ENCODE assay signal across 17 cellular contexts in the genomic region with DNA sequence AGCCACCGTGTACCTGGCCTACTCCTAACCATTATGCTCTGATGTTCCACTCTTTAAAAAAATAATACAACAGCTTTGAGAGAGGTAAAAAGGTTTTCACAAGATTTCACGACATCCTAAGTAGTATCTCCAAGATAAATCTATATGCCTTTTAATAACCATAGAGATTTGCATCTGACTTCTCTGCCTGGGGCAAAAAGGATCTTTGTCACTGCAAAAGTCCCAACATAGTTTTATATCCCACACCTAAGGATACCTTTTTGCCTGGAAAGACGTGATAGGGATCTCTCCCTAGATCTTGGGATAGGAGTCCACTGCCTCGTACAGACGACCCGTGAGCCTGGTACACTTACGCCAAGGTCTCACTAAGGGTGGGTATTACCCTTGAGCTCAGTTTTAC. TPM values are rescaled to one million over a fixed set of nuclear protein-coding genes. Genes with fewer than 3 reads are reported as not detected.
DNase-seq lines count a peak whose midpoint lies in the region; ATAC-seq and TF ChIP-seq lines count a peak whose summit lies in the region.
"Had no signal": no experiment of that assay in that cellular context is flagged by ENCODE, and none has a peak within 500 bp of the region (broad histone marks: within the 10 kb centered on the region; RNA-seq: fewer than 3 reads in every experiment).

No MANE protein-coding gene starts in this region.

- no peaks in the 10 kb centered on the region for H3K9me3 Mint-ChIP-seq in GM23338
- no peaks in the 10 kb centered on the region for H3K9me3 Mint-ChIP-seq in mesothelial cell of epicardium
- H3K9me3 Mint-ChIP-seq in CD8-positive, alpha-beta memory T cell, result no peaks in the 10 kb centered on the region
- H3K9me3 Mint-ChIP-seq: CD14-positive monocyte; CD8-positive, alpha-beta T cell had no signal

- H3K4me3 Mint-ChIP-seq in GM23338 (no peak overlapping the region), T-helper 17 cell (no peak overlapping the region), mesothelial cell of epicardium (no peak overlapping the region)
- H3K4me3 Mint-ChIP-seq in CD8-positive, alpha-beta memory T cell, result no peak overlapping the region
- H3K4me3 Mint-ChIP-seq: CD14-positive monocyte; CD8-positive, alpha-beta T cell had no signal

- H3K9ac ChIP-seq in stomach smooth muscle (ENCODE audit: low read length in 2 of 2), result no peak overlapping the region

- CTCF ChIA-PET in CD8-positive, alpha-beta memory T cell (lab: Charles Lee), result no interaction called here

- POLR2A ChIA-PET in CD8-positive, alpha-beta memory T cell (lab: Charles Lee), result no interaction called here

- H3K4me2 ChIP-seq in GM23338, result 0 out of 2 replicates have a peak overlapping the region, but pooled peaks have one; percentile 10

- H4K20me1 ChIP-seq in GM23338 (replicated peaks; ENCODE audit: insufficient read depth), result no peaks in the 10 kb centered on the region

- H3K27me3 Mint-ChIP-seq in GM23338 (ENCODE audit: insufficient read depth, low read depth, poor library complexity) (peaks cover 6% of the 10 kb centered on the region), T-helper 17 cell (no peaks in the 10 kb centered on the region), mesothelial cell of epicardium (ENCODE audit: low read depth) (no peaks in the 10 kb centered on the region)
- no peaks in the 10 kb centered on the region for H3K27me3 Mint-ChIP-seq in CD8-positive, alpha-beta memory T cell

- no peaks in the 10 kb centered on the region for H3K36me3 ChIP-seq in GM23338 (ENCODE audit: insufficient read depth)
- peaks cover 0 to 14% of the 10 kb centered on the region in 2 donors for H3K36me3 ChIP-seq in stomach smooth muscle (ENCODE audit: control insufficient read depth in 2 of 2, insufficient read depth in 2 of 2, low read length in 2 of 2)
- no peaks in the 10 kb centered on the region for H3K36me3 ChIP-seq in CD8-positive, alpha-beta memory T cell (ENCODE audit: insufficient read depth, low read length)

- H3K4me1 ChIP-seq in GM23338 (ENCODE audit: insufficient read depth), result peaks cover 19% of the 10 kb centered on the region
- H3K4me1 ChIP-seq in stomach smooth muscle (ENCODE audit: control insufficient read depth, insufficient read depth, low read length), result peaks cover 37% of the 10 kb centered on the region
- no peaks in the 10 kb centered on the region for H3K4me1 ChIP-seq in CD8-positive, alpha-beta memory T cell (ENCODE audit: insufficient read depth, low read length)
- H3K4me1 ChIP-seq: Caco-2 had no signal

- peak overlapping the region; percentile 83 for H3K27ac Mint-ChIP-seq in GM23338
- H3K27ac Mint-ChIP-seq in T-helper 17 cell, result peak overlapping the region; percentile 45
- H3K27ac Mint-ChIP-seq in mesothelial cell of epicardium, result peak overlapping the region; percentile 40
- H3K27ac Mint-ChIP-seq in CD8-positive, alpha-beta memory T cell, result no peak overlapping the region
- H3K27ac Mint-ChIP-seq: CD8-positive, alpha-beta T cell had no signal

- 0 out of 2 replicates have a peak, but pooled peaks cover 4% of the 10 kb centered on the region for H3K9me2 ChIP-seq in GM23338 (ENCODE audit: insufficient read depth)

- H3K36me3 Mint-ChIP-seq in GM23338 (ENCODE audit: low read depth), result no peaks in the 10 kb centered on the region; the same call in 2 of the 3 replicates
- H3K36me3 Mint-ChIP-seq in T-helper 17 cell (ENCODE audit: low read depth), result peaks cover 7% of the 10 kb centered on the region
- H3K36me3 Mint-ChIP-seq in mesothelial cell of epicardium, result peaks cover 36% of the 10 kb centered on the region
- H3K36me3 Mint-ChIP-seq in CD8-positive, alpha-beta memory T cell, result peaks cover 0 to 23% (median 6%) of the 10 kb centered on the region in 3 donors

- H3K27ac ChIP-seq in GM23338 (ENCODE audit: low read depth) (peak overlapping the region; percentile 52), stomach smooth muscle (ENCODE audit: low read length) (peak overlapping the region; percentile 18)
- H3K27ac ChIP-seq in CD8-positive, alpha-beta memory T cell (ENCODE audit: low read depth, low read length), result no peak overlapping the region
- H3K27ac ChIP-seq: 22Rv1 had no signal

- ATAC-seq in GM23338 (no peak), T-helper 17 cell (no peak)
- ATAC-seq: CD8-positive, alpha-beta T cell; HCT116; HepG2 had no signal

- DNase-seq in GM23338 (ENCODE audit: low spot score), result no peak
- DNase-seq in T-helper 17 cell, result no peak
- no peak for DNase-seq in mesothelial cell of epicardium (ENCODE audit: low spot score in 2 of 2, unreplicated experiment in 2 of 2)
- no peak for DNase-seq in CD8-positive, alpha-beta memory T cell
- no peak for DNase-seq in H4 (ENCODE audit: low spot score)
- DNase-seq in NK-92 treated with Interleukin-12 subunit alpha and Interleukin-12 subunit beta, amount 100 ng/mL, for 24 hours (lab: John Stamatoyannopoulos, UW), result no peak
- no peak for DNase-seq in superior temporal gyrus (ENCODE audit: extremely low spot score)
- DNase-seq: Caco-2; CD8-positive, alpha-beta T cell; DND-41; GDM1; GOT3 had no signal

- H3F3A ChIP-seq in GM23338 (replicated peaks; ENCODE audit: low read depth), result no peaks in the 10 kb centered on the region

- TF ChIP-seq CTCF in GM23338 (conservative IDR thresholded peaks at IDR 0.05; ENCODE audit: low read depth in 2 of 2), result no peak
- no peak for TF ChIP-seq CTCF in mesothelial cell of epicardium (IDR thresholded peaks at IDR 0.05; ENCODE audit: unreplicated experiment)

- no peak overlapping the region for H3K4me3 ChIP-seq in GM23338
- no peak overlapping the region for H3K4me3 ChIP-seq in stomach smooth muscle (ENCODE audit: low read length in 2 of 2)
- no peak overlapping the region for H3K4me3 ChIP-seq in CD8-positive, alpha-beta memory T cell (ENCODE audit: low read length)

- no peaks in the 10 kb centered on the region for H3K27me3 ChIP-seq in GM23338 (ENCODE audit: insufficient read depth)
- no peaks in the 10 kb centered on the region for H3K27me3 ChIP-seq in stomach smooth muscle (ENCODE audit: control insufficient read depth in 1 of 2, insufficient read depth in 2 of 2, low read length in 2 of 2)
- no peaks in the 10 kb centered on the region for H3K27me3 ChIP-seq in CD8-positive, alpha-beta memory T cell (ENCODE audit: insufficient read depth, low read length, poor library complexity, severe bottlenecking)

- no peak overlapping the region for H2AFZ ChIP-seq in GM23338

- no peaks in the 10 kb centered on the region for H3K9me3 ChIP-seq in T-helper 17 cell (ENCODE audit: control insufficient read depth, low read length, poor library complexity, severe bottlenecking)
- H3K9me3 ChIP-seq in stomach smooth muscle (ENCODE audit: control insufficient read depth in 2 of 2, low read length in 2 of 2), result no peaks in the 10 kb centered on the region
- H3K9me3 ChIP-seq in CD8-positive, alpha-beta memory T cell (ENCODE audit: low read length), result no peaks in the 10 kb centered on the region
- H3K9me3 ChIP-seq: Caco-2 had no signal

- peaks cover 21% of the 10 kb centered on the region for H3K4me1 Mint-ChIP-seq in GM23338
- H3K4me1 Mint-ChIP-seq in T-helper 17 cell, result peaks cover 13% of the 10 kb centered on the region
- H3K4me1 Mint-ChIP-seq in mesothelial cell of epicardium, result peaks cover 35% of the 10 kb centered on the region
- H3K4me1 Mint-ChIP-seq in CD8-positive, alpha-beta memory T cell, result peaks cover 0 to 7% (median 0%) of the 10 kb centered on the region in 3 donors

- no peaks in the 10 kb centered on the region for H3K79me2 ChIP-seq in GM23338 (replicated peaks; ENCODE audit: insufficient read depth)

TF ChIP-seq in GM23338, 12 proteins besides CTCF, POLR2A, EP300 and RAD21 (continues in another document):
- no peak for TF ChIP-seq STAT1 (IDR thresholded peaks at IDR 0.05; ENCODE audit: unreplicated experiment)
- no peak for TF ChIP-seq EZH2 (IDR thresholded peaks at IDR 0.05; ENCODE audit: low read depth, unreplicated experiment)
- TF ChIP-seq NANOG (IDR thresholded peaks at IDR 0.05; ENCODE audit: borderline replicate concordance), result no peak
- TF ChIP-seq ZNF331 (CRISPR knock-in tag; IDR thresholded peaks at IDR 0.05; ENCODE audit: low read depth), result no peak
- no peak for TF ChIP-seq EZH2phosphoT487 (IDR thresholded peaks at IDR 0.05; ENCODE audit: unreplicated experiment)
- no peak for TF ChIP-seq POLR2AphosphoS5 (IDR thresholded peaks at IDR 0.05; ENCODE audit: low read depth)
- TF ChIP-seq, protein P1, sequence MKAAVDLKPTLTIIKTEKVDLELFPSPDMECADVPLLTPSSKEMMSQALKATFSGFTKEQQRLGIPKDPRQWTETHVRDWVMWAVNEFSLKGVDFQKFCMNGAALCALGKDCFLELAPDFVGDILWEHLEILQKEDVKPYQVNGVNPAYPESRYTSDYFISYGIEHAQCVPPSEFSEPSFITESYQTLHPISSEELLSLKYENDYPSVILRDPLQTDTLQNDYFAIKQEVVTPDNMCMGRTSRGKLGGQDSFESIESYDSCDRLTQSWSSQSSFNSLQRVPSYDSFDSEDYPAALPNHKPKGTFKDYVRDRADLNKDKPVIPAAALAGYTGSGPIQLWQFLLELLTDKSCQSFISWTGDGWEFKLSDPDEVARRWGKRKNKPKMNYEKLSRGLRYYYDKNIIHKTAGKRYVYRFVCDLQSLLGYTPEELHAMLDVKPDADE (IDR thresholded peaks at IDR 0.05), result no peak

RNA-seq across cellular contexts. Expression of gene SVIL, which starts 31.4 kb away (rescaled TPM):
- total RNA-seq in GM23338 (2014; rRNA removed; shearing (Covaris generic)), result 7.8 and 8.8 TPM in 2 replicates
- polyA plus RNA-seq in GM23338 (2016; fragmentation: Nextera tagmentation; extraction: Ambion mirVana), result 23.9 and 34.9 TPM in 2 replicates
- total RNA-seq in T-helper 17 cell, result 10 to 100 TPM; 39.5 to 46.4 TPM
- total RNA-seq in mesothelial cell of epicardium, result 281 to 302 TPM (median 293 TPM) in 3 replicates
- total RNA-seq in CD8-positive, alpha-beta memory T cell, result 1 to 10 TPM; 4.2 to 5.9 TPM
- 9.2 TPM for polyA plus RNA-seq in CD8-positive, alpha-beta memory T cell
- 4.7 and 125 TPM in 2 replicates for total RNA-seq in H4 (2014; rRNA removed; shearing (Covaris generic))

Comparison
In these comparisons a context has a peak if more than half of its experiments do, and no peak if none do; other contexts are left out.
1. H3K27ac Mint-ChIP-seq: peak in GM23338 (single experiment), T-helper 17 cell (single experiment) and mesothelial cell of epicardium (single experiment); none in CD8-positive, alpha-beta memory T cell (0 of 8).